In genomic region chr4:3244002-3244401, GRCh38 we compare ENCODE assay signal across 26 cellular contexts. TPM values are rescaled to one million over a fixed set of nuclear protein-coding genes. Genes with fewer than 3 reads are reported as not detected.
DNase-seq lines count a peak whose midpoint lies in the region; ATAC-seq, FAIRE-seq and TF ChIP-seq lines count a peak whose summit lies in the region.
"Had no signal": no experiment of that assay in that cellular context is flagged by ENCODE, and none has a peak within 500 bp of the region (broad histone marks: within the 10 kb centered on the region; RNA-seq: fewer than 3 reads in every experiment).

No MANE protein-coding gene starts in this region.

- no peaks in the 10 kb centered on the region for H3K79me2 ChIP-seq in HepG2 (ENCODE audit: insufficient read depth, low read length)
- H3K79me2 ChIP-seq in PC-3 (ENCODE audit: low read length), result no peaks in the 10 kb centered on the region

- intact Hi-C loops in HepG2 (cut with micrococcal nuclease; ENCODE audit: unreplicated experiment), result no loop called here
- intact Hi-C loops in right lobe of liver (cut with DNase I), result no loop called here
- intact Hi-C loops in PC-3 (cut with micrococcal nuclease), result no loop called here

- TF ChIP-seq EP300 in HepG2 (IDR thresholded peaks at IDR 0.05; ENCODE audit: low read depth in 2 of 2, low read length in 2 of 2), result no peak
- no peak for TF ChIP-seq EP300 in HepG2 (CRISPR knock-in tag; IDR thresholded peaks at IDR 0.05; ENCODE audit: borderline replicate concordance)

- H3F3A ChIP-seq in PC-3 (ENCODE audit: low read length, unreplicated experiment), result no peaks in the 10 kb centered on the region

- H3K27me3 ChIP-seq in HepG2 (ENCODE audit: control insufficient read depth in 1 of 2, insufficient read depth in 2 of 2, low read length in 2 of 2) (no peaks in the 10 kb centered on the region), right lobe of liver (no peaks in the 10 kb centered on the region), brain microvascular endothelial cell (replicated peaks) (no peaks in the 10 kb centered on the region), PC-3 (ENCODE audit: low read length) (no peaks in the 10 kb centered on the region)
- H3K27me3 ChIP-seq: SJSA1 had no signal

- ATAC-seq in HepG2 (no peak), right lobe of liver (no peak), PC-3 (no peak), HG03460 (IDR thresholded peaks at IDR 0.05; ENCODE audit: unreplicated experiment) (no peak)
- ATAC-seq: Panc1 had no signal

- H3K36me3 ChIP-seq in HepG2 (replicated peaks in 1 of 2; ENCODE audit: control insufficient read depth in 1 of 2, insufficient read depth in 2 of 2, low read length in 2 of 2) (peaks cover 10 to 24% of the 10 kb centered on the region in 2 experiments; a peak in 4 of 5 replicates), right lobe of liver (peaks cover 0 to 25% (median 0%) of the 10 kb centered on the region in 4 donors), brain microvascular endothelial cell (replicated peaks) (peaks cover 20% of the 10 kb centered on the region), PC-3 (ENCODE audit: low read depth, low read length) (no peaks in the 10 kb centered on the region)

- no peaks in the 10 kb centered on the region for H3K9me2 ChIP-seq in PC-3 (replicated peaks; ENCODE audit: low read length)

- POLR2A ChIA-PET in HepG2 (lab: Yijun Ruan, JAX) (no interaction called here), PC-3 (lab: Charles Lee; ENCODE audit: unreplicated experiment) (no interaction called here)

- H3K4me1 ChIP-seq in HepG2 (ENCODE audit: insufficient read depth, low read length) (peaks cover 8% of the 10 kb centered on the region), right lobe of liver (no peaks in the 10 kb centered on the region), PC-3 (ENCODE audit: insufficient read depth, low read length) (no peaks in the 10 kb centered on the region)

- no peak for TF ChIP-seq RAD21 in HepG2 (CRISPR knock-in tag; IDR thresholded peaks at IDR 0.05)

- no peak overlapping the region for H3K9ac ChIP-seq in HepG2 (ENCODE audit: insufficient read depth, low read depth, low read length)
- no peak overlapping the region for H3K9ac ChIP-seq in PC-3 (ENCODE audit: low read length)
- H3K9ac ChIP-seq: GM23248 had no signal

- H4K20me1 ChIP-seq in HepG2 (ENCODE audit: insufficient read depth, low read length) (0 out of 2 replicates have a peak, but pooled peaks cover 3% of the 10 kb centered on the region), PC-3 (ENCODE audit: low read length) (no peaks in the 10 kb centered on the region)

- CTCF ChIA-PET in HepG2 (lab: Yijun Ruan, JAX; ENCODE audit: low intra/inter-chr PET ratio, low total read pairs), result no interaction called here
- CTCF ChIA-PET in PC-3 (lab: Charles Lee), result no interaction called here

- TF ChIP-seq POLR2A in HepG2 (IDR thresholded peaks at IDR 0.05; ENCODE audit: insufficient read depth in 1 of 2, low read depth in 2 of 2, low read length in 2 of 2) (no peak), right lobe of liver (IDR thresholded peaks at IDR 0.05) (no peak)

- BruUV-seq in HepG2 (replicated peaks; lab: Mats Ljungman, UMichigan) (no TSS peak), PC-3 (replicated peaks; lab: Mats Ljungman, UMichigan) (no TSS peak)

- FAIRE-seq in HepG2 (lab: Jason Lieb, UNC), result no peak
- FAIRE-seq: D721Med had no signal

- H2AFZ ChIP-seq in HepG2 (ENCODE audit: low read length), result no peak overlapping the region
- H2AFZ ChIP-seq in PC-3 (ENCODE audit: low read length), result no peak overlapping the region
- H2AFZ ChIP-seq: GM23248 had no signal

- in situ Hi-C loops in HepG2 (cut with HindIII; ENCODE audit: extremely low pct_ligation_motif_present, low pct_unique_long_range_greater_than_20kb) (no loop called here), brain microvascular endothelial cell (cut with HindIII; ENCODE audit: low pct_ligation_motif_present, low sequenced_read_pairs) (no loop called here)

- DNase-seq in HepG2 (ENCODE audit: low spot score) (no peak), right lobe of liver (no peak), MV-4-11 (lab: John Stamatoyannopoulos, UW) (peak; percentile 41), UCSD-AML1 (lab: John Stamatoyannopoulos, UW; ENCODE audit: unreplicated experiment) (peak; percentile 22), brain microvascular endothelial cell (no peak), PC-3 (no peak), HPDE6-E6E7 (ENCODE audit: extremely low spot score) (no peak)
- DNase-seq: 8988T, DMS53, EL, GF-D8, GM23248, H9, KG1, NCI-H1092, NCI-H1436, NCI-H1930, NCI-H2227 treated with DMSO at 0.1 percent for 48 hours, NCI-H510A, NCI-H748 treated with DMSO at 0.1 percent for 48 hours, T-helper 1 cell had no signal

- WGBS in HepG2 (ENCODE audit: low lambda C conversion rate), result no CpG with 5 or more reads among the region's 1 CpG
- no CpG with 5 or more reads among the region's 1 CpG for WGBS in right lobe of liver (ENCODE audit: insufficient coverage, low coverage, low lambda C conversion rate, missing lambda C conversion rate)

- no peak overlapping the region for H3K27ac ChIP-seq in HepG2 (ENCODE audit: extremely low read length, insufficient read depth, low read length)
- no peak overlapping the region for H3K27ac ChIP-seq in right lobe of liver
- no peak overlapping the region for H3K27ac ChIP-seq in brain microvascular endothelial cell
- H3K27ac ChIP-seq in PC-3 (ENCODE audit: low read length), result no peak overlapping the region
- H3K27ac ChIP-seq: GM23248, SJSA1 had no signal

- TF ChIP-seq CTCF in HepG2 (CRISPR knock-in tag; IDR thresholded peaks at IDR 0.05) (no peak), right lobe of liver (IDR thresholded peaks at IDR 0.05) (no peak), brain microvascular endothelial cell (IDR thresholded peaks at IDR 0.05; ENCODE audit: low read depth, low read length, missing control alignments) (no peak), PC-3 (conservative IDR thresholded peaks at IDR 0.05; ENCODE audit: low read depth, low read length) (no peak)

- H3K4me2 ChIP-seq in HepG2 (ENCODE audit: low read depth, low read length) (no peak overlapping the region), PC-3 (ENCODE audit: low read length) (no peak overlapping the region)

- no peak overlapping the region for H3K4me3 ChIP-seq in HepG2 (replicated peaks in 1 of 3; ENCODE audit: insufficient read depth in 1 of 3, low read depth in 2 of 3, low read length in 3 of 3)
- no peak overlapping the region for H3K4me3 ChIP-seq in right lobe of liver
- no peak overlapping the region for H3K4me3 ChIP-seq in brain microvascular endothelial cell (ENCODE audit: low read depth, low read length)
- no peak overlapping the region for H3K4me3 ChIP-seq in PC-3 (ENCODE audit: low read length)
- H3K4me3 ChIP-seq: GM23248, SJSA1 had no signal

- H3K9me3 ChIP-seq in HepG2 (ENCODE audit: low read length) (no peaks in the 10 kb centered on the region), right lobe of liver (no peaks in the 10 kb centered on the region), PC-3 (ENCODE audit: low read length) (no peaks in the 10 kb centered on the region)
- H3K9me3 ChIP-seq: SJSA1 had no signal

RNA-seq across cellular contexts. Expression of gene MSANTD1, which starts 5.0 kb away (rescaled TPM):
- total RNA-seq in HepG2 (2016; rRNA removed; fragmentation: Illumina TruSeq; extraction: Trizol), result 0.10 and 0.22 TPM in 2 replicates
- 0.09 and 0.20 TPM in 2 replicates for total RNA-seq in HepG2 (2016; cell fraction: cytosol; rRNA removed; fragmentation: Illumina TruSeq; extraction: Trizol; ENCODE audit: low read depth)
- total RNA-seq in HepG2 (2016; cell fraction: insoluble cytoplasmic fraction; rRNA removed; fragmentation: Illumina TruSeq; extraction: Trizol), result 0.19 TPM in 1 of 2 replicates, not detected in the other
- 0.25 TPM in 1 of 2 replicates, not detected in the other for total RNA-seq in HepG2 (2016; cell fraction: membrane; rRNA removed; fragmentation: Illumina TruSeq; extraction: Trizol)
- total RNA-seq in HepG2 (2016; cell fraction: nucleus; rRNA removed; fragmentation: Illumina TruSeq; extraction: Trizol), result 0.59 TPM in 1 of 2 replicates, not detected in the other
- 0.39 and 0.40 TPM in 2 replicates for polyA plus RNA-seq in HepG2 (2011; rRNA removed)
- 0.05 and 0.34 TPM in 2 replicates for polyA plus RNA-seq in HepG2 (2011; cell fraction: cytosol; rRNA removed)
- 2.2 and 3.5 TPM in 2 replicates for polyA plus RNA-seq in HepG2 (2011; cell fraction: nucleus; rRNA removed)
- 0.40 and 0.65 TPM in 2 replicates for polyA plus RNA-seq in HepG2 (2012)
- polyA plus RNA-seq in HepG2 (2016; cell fraction: cytosol; fragmentation: Illumina TruSeq; extraction: Trizol; ENCODE audit: low read depth), result 0.10 and 0.12 TPM in 2 replicates
- polyA plus RNA-seq in HepG2 (2016; cell fraction: insoluble cytoplasmic fraction; fragmentation: Illumina TruSeq; extraction: Trizol; ENCODE audit: low read depth), result 0.16 TPM in 1 of 2 replicates, not detected in the other
- 0.07 and 0.08 TPM in 2 replicates for polyA plus RNA-seq in HepG2 (2016; cell fraction: membrane; fragmentation: Illumina TruSeq; extraction: Trizol; ENCODE audit: low read depth)
- 0.36 and 0.65 TPM in 2 replicates for polyA plus RNA-seq in HepG2 (2016; cell fraction: nucleus; fragmentation: Illumina TruSeq; extraction: Trizol; ENCODE audit: insufficient read depth, low read depth)
- polyA minus RNA-seq in HepG2 (2011; rRNA and poly(A)+ RNA removed; ENCODE audit: low replicate concordance), result 0.14 and 1.0 TPM in 2 replicates
- not detected in 2 replicates for polyA minus RNA-seq in HepG2 (2011; cell fraction: cytosol; rRNA and poly(A)+ RNA removed)
- 1.9 and 2.0 TPM in 2 replicates for polyA minus RNA-seq in HepG2 (2011; cell fraction: nucleus; rRNA and poly(A)+ RNA removed)
- total RNA-seq in right lobe of liver, result under 1 TPM in 5 of 6 experiments, not detected in 1; 0.46 to 0.84 (median 0.64) TPM
- 0.77 and 1.3 TPM in 2 replicates for total RNA-seq in PC-3 (2014; rRNA removed)
- total RNA-seq: GM23248 had no signal
- polyA plus RNA-seq: CD14-positive monocyte, GM23248 had no signal

RNA-seq across cellular contexts. Expression of gene RGS12, which starts 48.8 kb away (rescaled TPM):
- total RNA-seq in HepG2 (2016; rRNA removed; fragmentation: Illumina TruSeq; extraction: Trizol) (18.2 and 21.0 TPM in 2 replicates), right lobe of liver (10 to 100 TPM; 15.0 to 29.6 (median 22.1) TPM), PC-3 (2014; rRNA removed) (10.3 and 13.8 TPM in 2 replicates)
- total RNA-seq in HepG2 (2016; cell fraction: cytosol; rRNA removed; fragmentation: Illumina TruSeq; extraction: Trizol; ENCODE audit: low read depth), result 9.3 and 11.0 TPM in 2 replicates
- total RNA-seq in HepG2 (2016; cell fraction: insoluble cytoplasmic fraction; rRNA removed; fragmentation: Illumina TruSeq; extraction: Trizol), result 16.0 and 24.7 TPM in 2 replicates
- total RNA-seq in HepG2 (2016; cell fraction: membrane; rRNA removed; fragmentation: Illumina TruSeq; extraction: Trizol), result 16.1 and 18.9 TPM in 2 replicates
- total RNA-seq in HepG2 (2016; cell fraction: nucleus; rRNA removed; fragmentation: Illumina TruSeq; extraction: Trizol), result 21.7 and 25.1 TPM in 2 replicates
- 27.7 and 35.5 TPM in 2 replicates for polyA plus RNA-seq in HepG2 (2011; rRNA removed)
- polyA plus RNA-seq in HepG2 (2011; cell fraction: cytosol; rRNA removed), result 11.1 and 23.9 TPM in 2 replicates
- polyA plus RNA-seq in HepG2 (2011; cell fraction: nucleus; rRNA removed), result 115 and 118 TPM in 2 replicates
- polyA plus RNA-seq in HepG2 (2012), result 37.4 and 43.4 TPM in 2 replicates
- 2.0 and 3.4 TPM in 2 replicates for polyA plus RNA-seq in HepG2 (2016; cell fraction: cytosol; fragmentation: Illumina TruSeq; extraction: Trizol; ENCODE audit: low read depth)
- 17.8 and 20.5 TPM in 2 replicates for polyA plus RNA-seq in HepG2 (2016; cell fraction: insoluble cytoplasmic fraction; fragmentation: Illumina TruSeq; extraction: Trizol; ENCODE audit: low read depth)
- 5.5 and 5.6 TPM in 2 replicates for polyA plus RNA-seq in HepG2 (2016; cell fraction: membrane; fragmentation: Illumina TruSeq; extraction: Trizol; ENCODE audit: low read depth)
- polyA plus RNA-seq in HepG2 (2016; cell fraction: nucleus; fragmentation: Illumina TruSeq; extraction: Trizol; ENCODE audit: insufficient read depth, low read depth), result 51.0 and 56.7 TPM in 2 replicates
- polyA minus RNA-seq in HepG2 (2011; rRNA and poly(A)+ RNA removed; ENCODE audit: low replicate concordance), result 4.5 and 52.2 TPM in 2 replicates
- polyA minus RNA-seq in HepG2 (2011; cell fraction: cytosol; rRNA and poly(A)+ RNA removed), result 14.2 and 24.5 TPM in 2 replicates
- polyA minus RNA-seq in HepG2 (2011; cell fraction: nucleus; rRNA and poly(A)+ RNA removed), result 45.0 and 59.1 TPM in 2 replicates

Comparison
In these comparisons a context has a peak if more than half of its experiments do, and no peak if none do; other contexts are left out.
1. DNase-seq: peak in MV-4-11 (single experiment) and UCSD-AML1 (single experiment); none in HepG2 (single experiment), right lobe of liver (0 of 3), brain microvascular endothelial cell (single experiment), PC-3 (single experiment) and HPDE6-E6E7 (single experiment).